In the genomic region with DNA sequence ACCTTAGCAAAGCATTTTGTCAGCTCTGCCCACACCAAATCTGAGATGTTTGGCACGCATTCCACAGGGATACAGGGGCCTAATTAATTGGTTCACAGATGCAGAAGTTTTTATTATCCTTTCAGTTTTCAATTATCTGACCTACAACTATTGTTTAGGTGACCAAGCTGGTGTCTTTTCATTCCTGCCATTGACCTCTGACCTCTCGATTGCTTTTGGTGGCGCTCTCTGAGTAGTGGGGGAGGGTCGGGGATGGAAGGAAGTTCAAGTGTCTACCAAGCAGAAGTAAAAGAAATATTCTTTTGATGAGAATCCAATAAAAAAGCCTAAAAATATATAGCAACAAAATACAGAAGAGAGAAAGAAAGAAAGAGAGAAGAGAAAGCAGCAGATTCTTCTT, we compare ENCODE assay signal across 28 cellular contexts.
"Had no signal": no experiment of that assay in that cellular context is flagged by ENCODE, and none has a peak within 500 bp of the region (broad histone marks: within the 10 kb centered on the region; RNA-seq: fewer than 3 reads in every experiment).

No MANE protein-coding gene starts in this region.

- H3K9me3 ChIP-seq: colonic mucosa, suprapubic skin had no signal

- H3K4me3 ChIP-seq: colonic mucosa, dorsolateral prefrontal cortex, stomach, suprapubic skin, tibial nerve had no signal

- ATAC-seq: activated CD8-positive, alpha-beta T cell treated with anti-CD3 and anti-CD28 coated beads, Interleukin-2, amount 10 ng/mL, durations not matched to agents 7 days and 5 days; effector memory CD8-positive, alpha-beta T cell; esophagus mucosa; left cardiac atrium; sciatic nerve; stimulated activated effector memory CD8-positive, alpha-beta T cell treated with anti-CD3 and anti-CD28 coated beads, Interleukin-12 subunit alpha, Interleukin-12 subunit beta, amount 100 ng/mL, for 72 hours; T-helper 17 cell had no signal

- H3K27me3 ChIP-seq: colonic mucosa, dorsolateral prefrontal cortex, stomach, suprapubic skin, tibial nerve had no signal

- H3K27ac ChIP-seq: colonic mucosa, dorsolateral prefrontal cortex, stomach, suprapubic skin, tibial nerve, VCaP had no signal

- H3K9me3 Mint-ChIP-seq: effector memory CD8-positive, alpha-beta T cell had no signal

- H3K4me1 Mint-ChIP-seq: nephron had no signal

- H3K36me3 Mint-ChIP-seq: activated naive CD8-positive, alpha-beta T cell treated with anti-CD3 and anti-CD28 coated beads, Interleukin-2, amount 10 ng/mL, durations not matched to agents 7 days and 5 days had no signal

- H3K27ac Mint-ChIP-seq: activated CD8-positive, alpha-beta T cell treated with anti-CD3 and anti-CD28 coated beads, Interleukin-2, amount 10 ng/mL, durations not matched to agents 7 days and 5 days; activated naive CD8-positive, alpha-beta T cell treated with anti-CD3 and anti-CD28 coated beads, Interleukin-2, amount 10 ng/mL, durations not matched to agents 7 days and 5 days; activated T-helper 2 cell treated with anti-CD3 and anti-CD28 coated beads, Interferon-gamma antibody, Interleukin-2, Interleukin-4, amounts not matched to agents 10 μg/mL and 5 μg/mL and 100 μg/mL, durations not matched to agents 14 hours and 24 hours and 36 hours; effector memory CD8-positive, alpha-beta T cell; nephron; stimulated activated effector memory CD8-positive, alpha-beta T cell treated with anti-CD3 and anti-CD28 coated beads, Interleukin-12 subunit alpha, Interleukin-12 subunit beta, amount 100 ng/mL, for 72 hours had no signal

- H3K36me3 ChIP-seq: colonic mucosa, stomach, suprapubic skin, tibial nerve had no signal

- H3K4me1 ChIP-seq: colonic mucosa, suprapubic skin had no signal

- FAIRE-seq: bronchial epithelial cell, endothelial cell of umbilical vein, small intestine had no signal

- H3K4me3 Mint-ChIP-seq: activated CD8-positive, alpha-beta T cell treated with anti-CD3 and anti-CD28 coated beads, Interleukin-2, amount 10 ng/mL, durations not matched to agents 7 days and 5 days; activated naive CD8-positive, alpha-beta T cell treated with anti-CD3 and anti-CD28 coated beads, Interleukin-2, amount 10 ng/mL, durations not matched to agents 7 days and 5 days; effector memory CD8-positive, alpha-beta T cell; nephron; stimulated activated effector memory CD8-positive, alpha-beta T cell treated with anti-CD3 and anti-CD28 coated beads, Interleukin-12 subunit alpha, Interleukin-12 subunit beta, amount 100 ng/mL, for 72 hours; T-helper 17 cell had no signal

- DNase-seq: activated CD4-positive, CD25-positive, alpha-beta regulatory T cell treated with anti-CD3 and anti-CD28 coated beads, Interleukin-2, amount 50 U/mL, for 72 hours; activated CD8-positive, alpha-beta T cell treated with anti-CD3 and anti-CD28 coated beads, Interleukin-2, amount 10 ng/mL, durations not matched to agents 7 days and 5 days; activated naive CD4-positive, alpha-beta T cell; activated naive CD8-positive, alpha-beta T cell treated with anti-CD3 and anti-CD28 coated beads, Interleukin-2, amount 10 ng/mL, durations not matched to agents 7 days and 5 days; activated T-cell treated with anti-CD3 and anti-CD28 coated beads, Interleukin-2, amount 50 U/mL, for 1 hour; amniotic stem cell; colonic mucosa; dorsolateral prefrontal cortex; effector memory CD8-positive, alpha-beta T cell; foreskin melanocyte; hypothalamus; islet precursor cell; left cardiac atrium; occipital lobe; posterior cingulate gyrus; stomach; T-helper 17 cell had no signal
